Comparison of ENCODE assay signal across 18 cellular contexts in genomic region chr1:172959578-172959977, GRCh38.
DNase-seq lines count a peak whose midpoint lies in the region; ATAC-seq and TF ChIP-seq lines count a peak whose summit lies in the region.
"Had no signal": no experiment of that assay in that cellular context is flagged by ENCODE, and none has a peak within 500 bp of the region (broad histone marks: within the 10 kb centered on the region; RNA-seq: fewer than 3 reads in every experiment).

No MANE protein-coding gene starts in this region.

- H3K9me3 ChIP-seq in mucosa of descending colon (no peaks in the 10 kb centered on the region), transverse colon (no peaks in the 10 kb centered on the region), heart right ventricle (peaks cover 0 to 7% (median 0%) of the 10 kb centered on the region in 11 donors)
- H3K9me3 ChIP-seq: BLaER1, SJSA1 had no signal

- no peaks in the 10 kb centered on the region for H3K36me3 ChIP-seq in brain microvascular endothelial cell (replicated peaks)
- no peaks in the 10 kb centered on the region for H3K36me3 ChIP-seq in mucosa of descending colon (ENCODE audit: low read depth)
- H3K36me3 ChIP-seq in transverse colon = no peaks in the 10 kb centered on the region
- no peaks in the 10 kb centered on the region for H3K36me3 ChIP-seq in heart right ventricle
- H3K36me3 ChIP-seq: BLaER1, SJSA1 had no signal

- peak overlapping the region; percentile 60 for H3K27ac ChIP-seq in brain microvascular endothelial cell
- peak overlapping the region; percentile 35 to 55 (median 48) for H3K27ac ChIP-seq in transverse colon
- H3K27ac ChIP-seq in heart right ventricle = no peak overlapping the region
- H3K27ac ChIP-seq: BLaER1, SJSA1 had no signal

- H3K4me1 ChIP-seq in mucosa of descending colon (ENCODE audit: low read depth) (peaks cover 10% of the 10 kb centered on the region), transverse colon (peaks cover 6 to 26% (median 17%) of the 10 kb centered on the region in 4 donors), heart right ventricle (peaks cover 0 to 8% (median 0%) of the 10 kb centered on the region in 9 donors)
- H3K4me1 ChIP-seq: BLaER1 had no signal

- no peaks in the 10 kb centered on the region for H3K27me3 ChIP-seq in brain microvascular endothelial cell (replicated peaks)
- no peaks in the 10 kb centered on the region for H3K27me3 ChIP-seq in transverse colon
- H3K27me3 ChIP-seq in heart right ventricle = no peaks in the 10 kb centered on the region
- H3K27me3 ChIP-seq: BLaER1, SJSA1 had no signal

- no peak for TF ChIP-seq POLR2A in transverse colon (IDR thresholded peaks at IDR 0.05)

- WGBS in transverse colon (ENCODE audit: low coverage in 1 of 2), 2 donors = 50 to 60% methylated on average over 1 to 2 of the region's 2 CpGs
- WGBS in heart right ventricle, 2 donors = 76 to 80% methylated on average over 2 of the region's 2 CpGs

- intact Hi-C loops in mucosa of descending colon (cut with DNase I, micrococcal nuclease) = no loop called here
- intact Hi-C loops in transverse colon (cut with DNase I; ENCODE audit: low total_unique reads) = no loop called here
- intact Hi-C loops in heart right ventricle (cut with DNase I) = no loop called here

- no peak for TF ChIP-seq EP300 in transverse colon (IDR thresholded peaks at IDR 0.05; ENCODE audit: low read depth)

- in situ Hi-C loops in brain microvascular endothelial cell (cut with HindIII; ENCODE audit: low pct_ligation_motif_present, low sequenced_read_pairs) = no loop called here
- in situ Hi-C loops in transverse colon (cut with MboI; ENCODE audit: low pct_ligation_motif_present in 1 of 4, low pct_unique_long_range_greater_than_20kb in 1 of 4, low sequenced_read_pairs in 3 of 4) = no loop called here

- TF ChIP-seq CTCF in brain microvascular endothelial cell (IDR thresholded peaks at IDR 0.05; ENCODE audit: low read depth, low read length, missing control alignments) (no peak), mucosa of descending colon (IDR thresholded peaks at IDR 0.05) (no peak), transverse colon (IDR thresholded peaks at IDR 0.05) (no peak), heart right ventricle (IDR thresholded peaks at IDR 0.05) (no peak)

- no peak overlapping the region for H3K4me3 ChIP-seq in brain microvascular endothelial cell (ENCODE audit: low read depth, low read length)
- no peak overlapping the region for H3K4me3 ChIP-seq in mucosa of descending colon
- H3K4me3 ChIP-seq in transverse colon = no peak overlapping the region
- no peak overlapping the region for H3K4me3 ChIP-seq in heart right ventricle
- H3K4me3 ChIP-seq: BLaER1, SJSA1 had no signal

- ATAC-seq in mucosa of descending colon (peak; percentile 88), HG02884 (IDR thresholded peaks at IDR 0.05; ENCODE audit: unreplicated experiment) (no peak), heart right ventricle (no peak)
- ATAC-seq: Right ventricle myocardium inferior had no signal

- peak; percentile 5 for DNase-seq in LoVo (ENCODE audit: low spot score)
- DNase-seq in brain microvascular endothelial cell = no peak
- peak in 1 of 3 donors; percentile 51 for DNase-seq in mucosa of descending colon
- DNase-seq in transverse colon = no peak
- DNase-seq in stimulated activated CD4-positive, alpha-beta T cell treated with anti-CD3 and anti-CD28 coated beads, Interleukin-12 subunit alpha, Interleukin-12 subunit beta, amount 100 ng/mL, for 4 hours = no peak
- DNase-seq in heart right ventricle = no peak
- DNase-seq: CD4-positive, alpha-beta T cell; COR-L47; DND-41; GOT3; NCI-H1694 treated with DMSO at 0.1 percent for 48 hours; NCI-H2081 treated with DMSO at 0.1 percent for 48 hours; NCI-H2171 treated with DMSO at 0.1 percent for 48 hours; NCI-H526 had no signal

Comparison
In these comparisons a context has a peak if more than half of its experiments do, and no peak if none do; other contexts are left out.
1. H3K27ac ChIP-seq: peak in brain microvascular endothelial cell (single experiment) and transverse colon (4 of 4); none in heart right ventricle (0 of 10).